19 cellular contexts compared by ENCODE assay signal in the genomic region with DNA sequence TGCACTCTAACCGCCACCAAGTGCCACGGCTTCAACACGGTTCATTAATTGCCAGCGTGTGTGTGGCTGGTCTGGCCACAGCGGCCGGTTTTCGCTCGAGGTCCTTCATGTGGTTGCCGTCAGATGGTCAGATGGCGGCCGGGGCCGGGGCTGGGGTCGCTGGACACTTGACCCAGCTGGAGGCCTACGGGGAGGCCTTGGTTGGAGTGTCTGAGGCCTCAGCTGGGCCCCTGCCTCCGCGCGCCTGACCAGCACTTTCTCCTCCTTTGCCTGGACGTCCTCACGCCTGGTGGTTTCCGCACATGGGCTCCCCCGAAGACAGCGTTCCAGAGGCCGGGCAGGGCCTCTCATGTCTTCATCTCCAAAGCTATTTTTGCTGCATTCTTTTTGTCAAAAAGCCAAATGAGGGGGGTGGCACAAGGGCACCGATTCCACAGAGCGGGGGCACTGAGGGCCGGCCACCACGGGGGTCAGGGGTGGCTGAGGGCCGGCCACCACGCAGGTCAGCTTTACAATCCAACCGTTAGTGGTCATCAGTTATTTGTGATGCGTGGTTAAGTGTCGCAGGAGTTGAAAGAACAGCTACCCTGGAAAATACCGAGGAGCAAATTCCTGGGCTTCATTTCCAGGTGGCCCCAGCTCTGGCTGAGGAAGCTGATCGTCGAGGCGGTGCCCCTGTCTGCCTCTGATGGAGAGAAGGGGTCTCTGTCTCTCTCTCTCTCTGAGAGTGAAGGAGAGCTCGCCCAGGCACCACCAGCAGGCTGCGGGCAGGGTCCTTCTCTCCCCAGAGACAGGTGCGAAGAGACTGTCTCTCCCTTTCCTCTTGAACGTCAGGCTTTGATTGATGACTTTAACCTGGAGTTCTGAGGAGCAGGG. TPM values are rescaled to one million over a fixed set of nuclear protein-coding genes. Genes with fewer than 3 reads are reported as not detected.
DNase-seq lines count a peak whose midpoint lies in the region; ATAC-seq and TF ChIP-seq lines count a peak whose summit lies in the region.
"Had no signal": no experiment of that assay in that cellular context is flagged by ENCODE, and none has a peak within 500 bp of the region (broad histone marks: within the 10 kb centered on the region; RNA-seq: fewer than 3 reads in every experiment).

No MANE protein-coding gene starts in this region.

- in situ Hi-C loops in mammary epithelial cell (cut with MboI; ENCODE audit: low sequenced_read_pairs in 2 of 2), result no loop called here

- H3K9me3 Mint-ChIP-seq in activated CD8-positive, alpha-beta memory T cell treated with anti-CD3 and anti-CD28 coated beads, Interleukin-2, amount 10 ng/mL, durations not matched to agents 7 days and 5 days (ENCODE audit: low read depth), result no peaks in the 10 kb centered on the region
- H3K9me3 Mint-ChIP-seq in neural progenitor cell, result no peaks in the 10 kb centered on the region
- H3K9me3 Mint-ChIP-seq: CD4-positive, alpha-beta T cell had no signal

- H4K20me1 ChIP-seq in neural progenitor cell (ENCODE audit: low read depth) (no peaks in the 10 kb centered on the region), mammary epithelial cell (ENCODE audit: insufficient read depth, low read length) (no peaks in the 10 kb centered on the region)

- intact Hi-C loops in spleen (cut with DNase I; ENCODE audit: low total_unique reads) (no loop called here), mammary epithelial cell (cut with micrococcal nuclease) (no loop called here), prostate gland (cut with DNase I) (no loop called here)

- H3K36me3 ChIP-seq in neural progenitor cell (no peaks in the 10 kb centered on the region), spleen (no peaks in the 10 kb centered on the region), mammary epithelial cell (ENCODE audit: insufficient read depth, low read length) (no peaks in the 10 kb centered on the region), prostate gland (no peaks in the 10 kb centered on the region), SJCRH30 (no peaks in the 10 kb centered on the region)
- H3K36me3 ChIP-seq: BE2C, HAP-1 had no signal

- TF ChIP-seq CTCF in neural progenitor cell (IDR thresholded peaks at IDR 0.05), result no peak
- TF ChIP-seq CTCF in spleen (IDR thresholded peaks at IDR 0.05 in 8 of 11, conservative IDR thresholded peaks at IDR 0.05 in 3 of 11), result no peak
- no peak for TF ChIP-seq CTCF in mammary epithelial cell (conservative IDR thresholded peaks at IDR 0.05 in 1 of 2, IDR thresholded peaks at IDR 0.05 in 1 of 2; ENCODE audit: extremely low read depth in 1 of 2, insufficient read depth in 1 of 2, low read depth in 1 of 2, low read length in 2 of 2)
- TF ChIP-seq CTCF in prostate gland (IDR thresholded peaks at IDR 0.05), result no peak

- no peak overlapping the region for H3K27ac Mint-ChIP-seq in activated CD8-positive, alpha-beta memory T cell treated with anti-CD3 and anti-CD28 coated beads, Interleukin-2, amount 10 ng/mL, durations not matched to agents 7 days and 5 days
- H3K27ac Mint-ChIP-seq in neural progenitor cell, result peak overlapping the region; percentile 90
- H3K27ac Mint-ChIP-seq: CD4-positive, alpha-beta T cell had no signal

- H3K79me2 ChIP-seq in neural progenitor cell (ENCODE audit: low read depth), result no peaks in the 10 kb centered on the region
- H3K79me2 ChIP-seq in mammary epithelial cell (ENCODE audit: insufficient read depth, low read length), result no peaks in the 10 kb centered on the region

- H3K27me3 ChIP-seq in neural progenitor cell, result peaks cover 13% of the 10 kb centered on the region
- peaks cover 0 to 45% (median 0%) of the 10 kb centered on the region in 7 donors for H3K27me3 ChIP-seq in spleen (replicated peaks in 1 of 7)
- H3K27me3 ChIP-seq in mammary epithelial cell (ENCODE audit: insufficient read depth, low read length), result no peaks in the 10 kb centered on the region
- no peaks in the 10 kb centered on the region for H3K27me3 ChIP-seq in prostate gland (replicated peaks; ENCODE audit: insufficient read depth)
- peaks cover 20% of the 10 kb centered on the region; the same call in 1 of the 2 replicates for H3K27me3 ChIP-seq in SJCRH30
- H3K27me3 ChIP-seq: BE2C had no signal

- DNase-seq in activated CD8-positive, alpha-beta memory T cell treated with anti-CD3 and anti-CD28 coated beads, Interleukin-2, amount 10 ng/mL, durations not matched to agents 7 days and 5 days, result peak; percentile 4
- no peak for DNase-seq in activated CD8-positive, alpha-beta memory T cell treated with anti-CD3 and anti-CD28 coated beads, Interleukin-2, amount 50 U/mL, for 48 hours
- DNase-seq in iPS-NIHi11 (ENCODE audit: low spot score) (peak; percentile 38), neural progenitor cell (ENCODE audit: low spot score) (no peak), spleen (no peak), mammary epithelial cell (no peak), prostate gland (ENCODE audit: low spot score) (no peak), SJCRH30 (no peak)
- DNase-seq: 8988T; BE2C; Calu3; CD4-positive, alpha-beta T cell; DMS53; NCI-H187; NCI-H226; SHP77 had no signal

- dilution Hi-C loops in mammary epithelial cell (cut with HindIII; ENCODE audit: low sequenced_read_pairs), result no loop called here

- peaks cover 22% of the 10 kb centered on the region for H3K4me1 ChIP-seq in neural progenitor cell
- peaks cover 0 to 20% (median 9%) of the 10 kb centered on the region in 6 donors for H3K4me1 ChIP-seq in spleen
- no peaks in the 10 kb centered on the region for H3K4me1 ChIP-seq in mammary epithelial cell (ENCODE audit: insufficient read depth, low read length)
- H3K4me1 ChIP-seq in prostate gland (replicated peaks), result no peaks in the 10 kb centered on the region
- no peaks in the 10 kb centered on the region for H3K4me1 ChIP-seq in SJCRH30
- H3K4me1 ChIP-seq: BE2C, HAP-1 had no signal

- TF ChIP-seq POLR2A in spleen (IDR thresholded peaks at IDR 0.05) (no peak), prostate gland (IDR thresholded peaks at IDR 0.05) (no peak)

- no peak overlapping the region for H3K4me3 Mint-ChIP-seq in activated CD8-positive, alpha-beta memory T cell treated with anti-CD3 and anti-CD28 coated beads, Interleukin-2, amount 10 ng/mL, durations not matched to agents 7 days and 5 days
- no peak overlapping the region for H3K4me3 Mint-ChIP-seq in neural progenitor cell
- H3K4me3 Mint-ChIP-seq: CD4-positive, alpha-beta T cell had no signal

- H2AFZ ChIP-seq in neural progenitor cell (replicated peaks) (no peak overlapping the region), mammary epithelial cell (ENCODE audit: low read depth, low read length) (no peak overlapping the region)

- no TSS peak for BruUV-seq in mammary epithelial cell (replicated peaks; lab: Mats Ljungman, UMichigan)

- peaks cover 25% of the 10 kb centered on the region for H3K27me3 Mint-ChIP-seq in activated CD8-positive, alpha-beta memory T cell treated with anti-CD3 and anti-CD28 coated beads, Interleukin-2, amount 10 ng/mL, durations not matched to agents 7 days and 5 days
- peaks cover 8% of the 10 kb centered on the region for H3K27me3 Mint-ChIP-seq in neural progenitor cell (ENCODE audit: insufficient read depth, low read depth)

- 85 to 93% (median 88%) methylated on average over 37 to 40 of the region's 40 CpGs for WGBS in spleen, 5 donors
- 80% methylated on average over 33 of the region's 40 CpGs for WGBS in mammary epithelial cell (ENCODE audit: low coverage, missing lambda C conversion rate)
- WGBS in prostate gland, result 89% methylated on average over 40 of the region's 40 CpGs

- no peaks in the 10 kb centered on the region for H3K4me1 Mint-ChIP-seq in activated CD8-positive, alpha-beta memory T cell treated with anti-CD3 and anti-CD28 coated beads, Interleukin-2, amount 10 ng/mL, durations not matched to agents 7 days and 5 days
- peaks cover 32% of the 10 kb centered on the region for H3K4me1 Mint-ChIP-seq in neural progenitor cell

- peaks cover 16% of the 10 kb centered on the region for H3F3A ChIP-seq in neural progenitor cell (ENCODE audit: low read depth)

- H3K4me2 ChIP-seq in neural progenitor cell (no peak overlapping the region), mammary epithelial cell (ENCODE audit: insufficient read depth, low read depth, low read length) (no peak overlapping the region)

- CTCF ChIA-PET in activated CD8-positive, alpha-beta memory T cell treated with anti-CD3 and anti-CD28 coated beads, Interleukin-2, amount 10 ng/mL, durations not matched to agents 7 days and 5 days (lab: Charles Lee), result no interaction called here
- CTCF ChIA-PET in mammary epithelial cell (lab: Charles Lee; ENCODE audit: low non-redundant PET), result no interaction called here

- H3K9ac ChIP-seq in neural progenitor cell (no peak overlapping the region), mammary epithelial cell (ENCODE audit: insufficient read depth, low read length) (no peak overlapping the region)

- H3K27ac ChIP-seq in neural progenitor cell (no peak overlapping the region), spleen (no peak overlapping the region), mammary epithelial cell (ENCODE audit: insufficient read depth, low read depth, low read length) (no peak overlapping the region), prostate gland (no peak overlapping the region), SJCRH30 (no peak overlapping the region)
- H3K27ac ChIP-seq: HL-60 had no signal

- H3K36me3 Mint-ChIP-seq in activated CD8-positive, alpha-beta memory T cell treated with anti-CD3 and anti-CD28 coated beads, Interleukin-2, amount 10 ng/mL, durations not matched to agents 7 days and 5 days, result no peaks in the 10 kb centered on the region
- H3K36me3 Mint-ChIP-seq in neural progenitor cell, result no peaks in the 10 kb centered on the region

- no peak for ATAC-seq in activated CD8-positive, alpha-beta memory T cell treated with anti-CD3 and anti-CD28 coated beads, Interleukin-2, amount 10 ng/mL, durations not matched to agents 7 days and 5 days

- H3K9me3 ChIP-seq in neural progenitor cell (ENCODE audit: low read depth), result no peaks in the 10 kb centered on the region
- no peaks in the 10 kb centered on the region for H3K9me3 ChIP-seq in spleen
- peaks cover 31% of the 10 kb centered on the region for H3K9me3 ChIP-seq in mammary epithelial cell (replicated peaks; ENCODE audit: insufficient read depth, low read length)
- no peaks in the 10 kb centered on the region for H3K9me3 ChIP-seq in prostate gland
- no peaks in the 10 kb centered on the region for H3K9me3 ChIP-seq in SJCRH30 (replicated peaks)
- H3K9me3 ChIP-seq: BE2C, HAP-1 had no signal

- H3K4me3 ChIP-seq in neural progenitor cell, result no peak overlapping the region
- no peak overlapping the region for H3K4me3 ChIP-seq in spleen
- H3K4me3 ChIP-seq in mammary epithelial cell (replicated peaks in 1 of 3; ENCODE audit: insufficient read depth in 1 of 3, low read depth in 2 of 3, low read length in 3 of 3), result no peak overlapping the region
- no peak overlapping the region for H3K4me3 ChIP-seq in prostate gland
- no peak overlapping the region for H3K4me3 ChIP-seq in SJCRH30
- H3K4me3 ChIP-seq: HAP-1 had no signal

RNA-seq across cellular contexts. Expression of gene FRMD1, which starts 50.5 kb away (rescaled TPM):
- total RNA-seq in activated CD8-positive, alpha-beta memory T cell treated with anti-CD3 and anti-CD28 coated beads, Interleukin-2, amount 10 ng/mL, durations not matched to agents 7 days and 5 days, result not detected
- total RNA-seq in neural progenitor cell (ENCODE audit: low replicate concordance) (0.09 TPM in 1 of 2 replicates, not detected in the other), spleen (1 to 10 TPM in 6 of 7 donors, under 1 TPM in 1; 0.59 to 9.5 (median 1.5) TPM), mammary epithelial cell (not detected), prostate gland (1 to 10 TPM in 1 of 2 donors, under 1 TPM in 1; 0.18 to 2.2 TPM)
- polyA plus RNA-seq in spleen (1 to 10 TPM in 1 of 3 donors, under 1 TPM in 2; 0.14 to 3.1 (median 0.33) TPM), mammary epithelial cell (0.01 TPM)
- not detected for polyA minus RNA-seq in mammary epithelial cell
- total RNA-seq in SJCRH30 (2014; rRNA removed; shearing (Covaris generic)), result not detected in 2 replicates
- total RNA-seq: Calu3; CD4-positive, alpha-beta T cell; OCI-LY7 had no signal

Comparison
In these comparisons a context has a peak if more than half of its experiments do, and no peak if none do; other contexts are left out.
1. DNase-seq: peak in activated CD8-positive, alpha-beta memory T cell treated with anti-CD3 and anti-CD28 coated beads, Interleukin-2, amount 10 ng/mL, durations not matched to agents 7 days and 5 days (single experiment) and iPS-NIHi11 (single experiment); none in activated CD8-positive, alpha-beta memory T cell treated with anti-CD3 and anti-CD28 coated beads, Interleukin-2, amount 50 U/mL, for 48 hours (single experiment), neural progenitor cell (single experiment), spleen (single experiment), mammary epithelial cell (single experiment), prostate gland (single experiment) and SJCRH30 (0 of 2).